ENCODE assay signal across 2 cellular contexts in the genomic region with DNA sequence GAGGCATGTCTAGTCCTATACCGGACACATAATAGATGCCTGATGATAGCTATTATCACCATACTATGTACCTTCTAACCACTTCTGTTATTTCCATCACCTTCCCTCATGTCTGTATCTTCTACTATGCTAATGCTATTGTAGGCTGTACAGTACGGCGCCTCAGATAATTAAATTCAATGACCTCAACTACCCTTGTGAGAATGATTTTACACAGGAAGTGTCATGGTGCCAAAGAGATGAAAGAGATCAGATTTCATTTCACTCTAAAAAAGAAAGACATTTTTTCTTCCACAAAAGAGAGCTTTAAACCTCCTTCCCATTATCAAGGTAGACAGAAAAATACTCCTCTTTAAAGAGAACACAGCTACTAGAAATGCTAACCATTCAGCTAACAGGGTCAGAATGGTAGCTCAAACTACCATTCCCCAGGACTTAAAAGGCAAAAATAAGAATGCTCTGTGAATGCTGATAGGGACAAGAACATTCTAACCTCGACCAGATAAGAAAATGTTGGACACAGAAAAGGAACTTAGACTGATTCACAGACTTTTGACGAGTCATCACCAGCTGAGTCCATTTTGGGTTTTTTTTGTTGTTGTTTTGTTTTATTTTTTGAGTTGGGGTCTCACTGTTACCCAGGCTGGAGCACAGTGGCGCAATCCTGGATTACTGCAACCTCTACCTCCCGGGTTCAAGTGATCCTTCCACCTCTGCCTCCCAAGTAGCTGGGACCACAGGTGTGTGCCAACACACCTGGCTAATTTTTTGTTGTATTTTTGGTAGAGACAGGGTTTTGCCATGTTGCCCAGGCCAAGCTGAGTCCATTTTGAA.
TF ChIP-seq lines count a peak whose summit lies in the region.

No MANE protein-coding gene starts in this region.

TF ChIP-seq in HEK293, 187 proteins besides CTCF, POLR2A, EP300 and RAD21 (continued from another document and continues in another):
- TF ChIP-seq ZNF747 (tag by site-specific recombination; IDR thresholded peaks at IDR 0.05) = no peak
- TF ChIP-seq ZNF785 (tag by site-specific recombination; IDR thresholded peaks at IDR 0.05) = no peak
- TF ChIP-seq ZNF114 (tag by site-specific recombination; IDR thresholded peaks at IDR 0.05) = no peak
- TF ChIP-seq, protein P1, sequence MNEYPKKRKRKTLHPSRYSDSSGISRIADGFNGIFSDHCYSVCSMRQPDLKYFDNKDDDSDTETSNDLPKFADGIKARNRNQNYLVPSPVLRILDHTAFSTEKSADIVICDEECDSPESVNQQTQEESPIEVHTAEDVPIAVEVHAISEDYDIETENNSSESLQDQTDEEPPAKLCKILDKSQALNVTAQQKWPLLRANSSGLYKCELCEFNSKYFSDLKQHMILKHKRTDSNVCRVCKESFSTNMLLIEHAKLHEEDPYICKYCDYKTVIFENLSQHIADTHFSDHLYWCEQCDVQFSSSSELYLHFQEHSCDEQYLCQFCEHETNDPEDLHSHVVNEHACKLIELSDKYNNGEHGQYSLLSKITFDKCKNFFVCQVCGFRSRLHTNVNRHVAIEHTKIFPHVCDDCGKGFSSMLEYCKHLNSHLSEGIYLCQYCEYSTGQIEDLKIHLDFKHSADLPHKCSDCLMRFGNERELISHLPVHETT (tag by site-specific recombination; IDR thresholded peaks at IDR 0.05) = no peak
- no peak for TF ChIP-seq ZEB2 (tag by site-specific recombination; IDR thresholded peaks at IDR 0.05)
- TF ChIP-seq RBAK (tag by site-specific recombination; IDR thresholded peaks at IDR 0.05) = no peak
- TF ChIP-seq, protein P2, sequence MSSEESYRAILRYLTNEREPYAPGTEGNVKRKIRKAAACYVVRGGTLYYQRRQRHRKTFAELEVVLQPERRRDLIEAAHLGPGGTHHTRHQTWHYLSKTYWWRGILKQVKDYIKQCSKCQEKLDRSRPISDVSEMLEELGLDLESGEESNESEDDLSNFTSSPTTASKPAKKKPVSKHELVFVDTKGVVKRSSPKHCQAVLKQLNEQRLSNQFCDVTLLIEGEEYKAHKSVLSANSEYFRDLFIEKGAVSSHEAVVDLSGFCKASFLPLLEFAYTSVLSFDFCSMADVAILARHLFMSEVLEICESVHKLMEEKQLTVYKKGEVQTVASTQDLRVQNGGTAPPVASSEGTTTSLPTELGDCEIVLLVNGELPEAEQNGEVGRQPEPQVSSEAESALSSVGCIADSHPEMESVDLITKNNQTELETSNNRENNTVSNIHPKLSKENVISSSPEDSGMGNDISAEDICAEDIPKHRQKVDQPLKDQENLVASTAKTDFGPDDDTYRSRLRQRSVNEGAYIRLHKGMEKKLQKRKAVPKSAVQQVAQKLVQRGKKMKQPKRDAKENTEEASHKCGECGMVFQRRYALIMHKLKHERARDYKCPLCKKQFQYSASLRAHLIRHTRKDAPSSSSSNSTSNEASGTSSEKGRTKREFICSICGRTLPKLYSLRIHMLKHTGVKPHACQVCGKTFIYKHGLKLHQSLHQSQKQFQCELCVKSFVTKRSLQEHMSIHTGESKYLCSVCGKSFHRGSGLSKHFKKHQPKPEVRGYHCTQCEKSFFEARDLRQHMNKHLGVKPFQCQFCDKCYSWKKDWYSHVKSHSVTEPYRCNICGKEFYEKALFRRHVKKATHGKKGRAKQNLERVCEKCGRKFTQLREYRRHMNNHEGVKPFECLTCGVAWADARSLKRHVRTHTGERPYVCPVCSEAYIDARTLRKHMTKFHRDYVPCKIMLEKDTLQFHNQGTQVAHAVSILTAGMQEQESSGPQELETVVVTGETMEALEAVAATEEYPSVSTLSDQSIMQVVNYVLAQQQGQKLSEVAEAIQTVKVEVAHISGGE (tag by site-specific recombination; conservative IDR thresholded peaks at IDR 0.05; ENCODE audit: low read depth) = no peak
- no peak for TF ChIP-seq OVOL3 (tag by site-specific recombination; IDR thresholded peaks at IDR 0.05)
- TF ChIP-seq, protein P3, sequence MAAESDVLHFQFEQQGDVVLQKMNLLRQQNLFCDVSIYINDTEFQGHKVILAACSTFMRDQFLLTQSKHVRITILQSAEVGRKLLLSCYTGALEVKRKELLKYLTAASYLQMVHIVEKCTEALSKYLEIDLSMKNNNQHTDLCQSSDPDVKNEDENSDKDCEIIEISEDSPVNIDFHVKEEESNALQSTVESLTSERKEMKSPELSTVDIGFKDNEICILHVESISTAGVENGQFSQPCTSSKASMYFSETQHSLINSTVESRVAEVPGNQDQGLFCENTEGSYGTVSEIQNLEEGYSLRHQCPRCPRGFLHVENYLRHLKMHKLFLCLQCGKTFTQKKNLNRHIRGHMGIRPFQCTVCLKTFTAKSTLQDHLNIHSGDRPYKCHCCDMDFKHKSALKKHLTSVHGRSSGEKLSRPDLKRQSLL (tag by site-specific recombination; IDR thresholded peaks at IDR 0.05) = 0 out of 2 replicates have a peak, but pooled peaks have one; percentile 3
- peak; percentile 17; the same call in 1 of the 2 replicates for TF ChIP-seq ZNF335 (tag by site-specific recombination; conservative IDR thresholded peaks at IDR 0.05)
- TF ChIP-seq, protein P4, sequence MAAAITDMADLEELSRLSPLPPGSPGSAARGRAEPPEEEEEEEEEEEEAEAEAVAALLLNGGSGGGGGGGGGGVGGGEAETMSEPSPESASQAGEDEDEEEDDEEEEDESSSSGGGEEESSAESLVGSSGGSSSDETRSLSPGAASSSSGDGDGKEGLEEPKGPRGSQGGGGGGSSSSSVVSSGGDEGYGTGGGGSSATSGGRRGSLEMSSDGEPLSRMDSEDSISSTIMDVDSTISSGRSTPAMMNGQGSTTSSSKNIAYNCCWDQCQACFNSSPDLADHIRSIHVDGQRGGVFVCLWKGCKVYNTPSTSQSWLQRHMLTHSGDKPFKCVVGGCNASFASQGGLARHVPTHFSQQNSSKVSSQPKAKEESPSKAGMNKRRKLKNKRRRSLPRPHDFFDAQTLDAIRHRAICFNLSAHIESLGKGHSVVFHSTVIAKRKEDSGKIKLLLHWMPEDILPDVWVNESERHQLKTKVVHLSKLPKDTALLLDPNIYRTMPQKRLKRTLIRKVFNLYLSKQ (tag by site-specific recombination; IDR thresholded peaks at IDR 0.05; ENCODE audit: borderline replicate concordance) = no peak
- TF ChIP-seq ZNF10 (tag by site-specific recombination; IDR thresholded peaks at IDR 0.05) = 0 out of 2 replicates have a peak, but pooled peaks have one; percentile 8
- TF ChIP-seq ZSCAN16 (tag by site-specific recombination; IDR thresholded peaks at IDR 0.05) = no peak
- TF ChIP-seq GLI2 (tag by site-specific recombination; IDR thresholded peaks at IDR 0.05; ENCODE audit: borderline replicate concordance, low read depth) = no peak
- TF ChIP-seq GLIS2 (tag by site-specific recombination; IDR thresholded peaks at IDR 0.05) = no peak
- TF ChIP-seq ZBTB20 (tag by site-specific recombination; IDR thresholded peaks at IDR 0.05) = no peak
- no peak; the same call in 1 of the 2 replicates for TF ChIP-seq TRIM28 (IDR thresholded peaks at IDR 0.05; ENCODE audit: borderline replicate concordance, low read length)
- no peak for TF ChIP-seq ZXDB (tag by site-specific recombination; IDR thresholded peaks at IDR 0.05)
- TF ChIP-seq SCRT2 (tag by site-specific recombination; IDR thresholded peaks at IDR 0.05) = no peak
- peak; percentile 61 for TF ChIP-seq ZNF629 (tag by site-specific recombination; IDR thresholded peaks at IDR 0.05)
- no peak for TF ChIP-seq WT1 (tag by site-specific recombination; IDR thresholded peaks at IDR 0.05)

TF ChIP-seq in PFSK-1, 5 proteins besides CTCF, POLR2A, EP300 and RAD21 (continued from another document):
- no peak for TF ChIP-seq POLR2AphosphoS5 (IDR thresholded peaks at IDR 0.05; ENCODE audit: low read depth, low read length)
